Comparison of ENCODE assay signal across 1 cellular context in genomic region chr1:58783993-58784757, GRCh38.
TF ChIP-seq lines count a peak whose summit lies in the region.

Gene JUN (minus strand): TSS chr1:58784047. CDS start chr1:58783070, 977 bp downstream.

TF ChIP-seq in HepG2, 621 proteins besides CTCF, POLR2A, EP300 and RAD21 (continued from another document and continues in another):
- no peak for TF ChIP-seq ZNF407 (CRISPR knock-in tag; IDR thresholded peaks at IDR 0.05; ENCODE audit: not compliant biosample characterization)
- TF ChIP-seq SMAD1 (CRISPR knock-in tag; IDR thresholded peaks at IDR 0.05; ENCODE audit: borderline replicate concordance, low read depth): 0 out of 2 replicates have a peak, but pooled peaks have one; percentile 5
- no peak for TF ChIP-seq ZNF205 (CRISPR knock-in tag; IDR thresholded peaks at IDR 0.05)
- peak; percentile 88; the same call in 1 of the 2 replicates for TF ChIP-seq MAZ (IDR thresholded peaks at IDR 0.05; ENCODE audit: borderline replicate concordance, low read depth, low read length)
- TF ChIP-seq MAZ (CRISPR knock-in tag; IDR thresholded peaks at IDR 0.05; ENCODE audit: low read depth): no peak; the same call in 1 of the 2 replicates
- TF ChIP-seq ASH2L (IDR thresholded peaks at IDR 0.05; ENCODE audit: insufficient read length, low read depth, low read length): no peak
- peak; percentile 98 for TF ChIP-seq ZNF746 (CRISPR knock-in tag; IDR thresholded peaks at IDR 0.05)
- TF ChIP-seq, protein P1, sequence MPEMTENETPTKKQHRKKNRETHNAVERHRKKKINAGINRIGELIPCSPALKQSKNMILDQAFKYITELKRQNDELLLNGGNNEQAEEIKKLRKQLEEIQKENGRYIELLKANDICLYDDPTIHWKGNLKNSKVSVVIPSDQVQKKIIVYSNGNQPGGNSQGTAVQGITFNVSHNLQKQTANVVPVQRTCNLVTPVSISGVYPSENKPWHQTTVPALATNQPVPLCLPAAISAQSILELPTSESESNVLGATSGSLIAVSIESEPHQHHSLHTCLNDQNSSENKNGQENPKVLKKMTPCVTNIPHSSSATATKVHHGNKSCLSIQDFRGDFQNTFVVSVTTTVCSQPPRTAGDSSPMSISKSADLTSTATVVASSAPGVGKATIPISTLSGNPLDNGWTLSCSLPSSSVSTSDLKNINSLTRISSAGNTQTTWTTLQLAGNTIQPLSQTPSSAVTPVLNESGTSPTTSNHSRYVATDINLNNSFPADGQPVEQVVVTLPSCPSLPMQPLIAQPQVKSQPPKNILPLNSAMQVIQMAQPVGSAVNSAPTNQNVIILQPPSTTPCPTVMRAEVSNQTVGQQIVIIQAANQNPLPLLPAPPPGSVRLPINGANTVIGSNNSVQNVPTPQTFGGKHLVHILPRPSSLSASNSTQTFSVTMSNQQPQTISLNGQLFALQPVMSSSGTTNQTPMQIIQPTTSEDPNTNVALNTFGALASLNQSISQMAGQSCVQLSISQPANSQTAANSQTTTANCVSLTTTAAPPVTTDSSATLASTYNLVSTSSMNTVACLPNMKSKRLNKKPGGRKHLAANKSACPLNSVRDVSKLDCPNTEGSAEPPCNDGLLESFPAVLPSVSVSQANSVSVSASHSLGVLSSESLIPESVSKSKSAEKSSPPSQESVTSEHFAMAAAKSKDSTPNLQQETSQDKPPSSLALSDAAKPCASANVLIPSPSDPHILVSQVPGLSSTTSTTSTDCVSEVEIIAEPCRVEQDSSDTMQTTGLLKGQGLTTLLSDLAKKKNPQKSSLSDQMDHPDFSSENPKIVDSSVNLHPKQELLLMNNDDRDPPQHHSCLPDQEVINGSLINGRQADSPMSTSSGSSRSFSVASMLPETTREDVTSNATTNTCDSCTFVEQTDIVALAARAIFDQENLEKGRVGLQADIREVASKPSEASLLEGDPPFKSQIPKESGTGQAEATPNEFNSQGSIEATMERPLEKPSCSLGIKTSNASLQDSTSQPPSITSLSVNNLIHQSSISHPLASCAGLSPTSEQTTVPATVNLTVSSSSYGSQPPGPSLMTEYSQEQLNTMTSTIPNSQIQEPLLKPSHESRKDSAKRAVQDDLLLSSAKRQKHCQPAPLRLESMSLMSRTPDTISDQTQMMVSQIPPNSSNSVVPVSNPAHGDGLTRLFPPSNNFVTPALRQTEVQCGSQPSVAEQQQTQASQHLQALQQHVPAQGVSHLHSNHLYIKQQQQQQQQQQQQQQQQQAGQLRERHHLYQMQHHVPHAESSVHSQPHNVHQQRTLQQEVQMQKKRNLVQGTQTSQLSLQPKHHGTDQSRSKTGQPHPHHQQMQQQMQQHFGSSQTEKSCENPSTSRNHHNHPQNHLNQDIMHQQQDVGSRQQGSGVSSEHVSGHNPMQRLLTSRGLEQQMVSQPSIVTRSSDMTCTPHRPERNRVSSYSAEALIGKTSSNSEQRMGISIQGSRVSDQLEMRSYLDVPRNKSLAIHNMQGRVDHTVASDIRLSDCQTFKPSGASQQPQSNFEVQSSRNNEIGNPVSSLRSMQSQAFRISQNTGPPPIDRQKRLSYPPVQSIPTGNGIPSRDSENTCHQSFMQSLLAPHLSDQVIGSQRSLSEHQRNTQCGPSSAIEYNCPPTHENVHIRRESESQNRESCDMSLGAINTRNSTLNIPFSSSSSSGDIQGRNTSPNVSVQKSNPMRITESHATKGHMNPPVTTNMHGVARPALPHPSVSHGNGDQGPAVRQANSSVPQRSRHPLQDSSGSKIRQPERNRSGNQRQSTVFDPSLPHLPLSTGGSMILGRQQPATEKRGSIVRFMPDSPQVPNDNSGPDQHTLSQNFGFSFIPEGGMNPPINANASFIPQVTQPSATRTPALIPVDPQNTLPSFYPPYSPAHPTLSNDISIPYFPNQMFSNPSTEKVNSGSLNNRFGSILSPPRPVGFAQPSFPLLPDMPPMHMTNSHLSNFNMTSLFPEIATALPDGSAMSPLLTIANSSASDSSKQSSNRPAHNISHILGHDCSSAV (CRISPR knock-in tag; IDR thresholded peaks at IDR 0.05; ENCODE audit: borderline replicate concordance): no peak
- peak; percentile 86 for TF ChIP-seq RBFOX2 (IDR thresholded peaks at IDR 0.05; ENCODE audit: low read depth, low read length)
- no peak for TF ChIP-seq ZNF607 (CRISPR knock-in tag; IDR thresholded peaks at IDR 0.05; ENCODE audit: borderline replicate concordance)
- TF ChIP-seq, protein P2, sequence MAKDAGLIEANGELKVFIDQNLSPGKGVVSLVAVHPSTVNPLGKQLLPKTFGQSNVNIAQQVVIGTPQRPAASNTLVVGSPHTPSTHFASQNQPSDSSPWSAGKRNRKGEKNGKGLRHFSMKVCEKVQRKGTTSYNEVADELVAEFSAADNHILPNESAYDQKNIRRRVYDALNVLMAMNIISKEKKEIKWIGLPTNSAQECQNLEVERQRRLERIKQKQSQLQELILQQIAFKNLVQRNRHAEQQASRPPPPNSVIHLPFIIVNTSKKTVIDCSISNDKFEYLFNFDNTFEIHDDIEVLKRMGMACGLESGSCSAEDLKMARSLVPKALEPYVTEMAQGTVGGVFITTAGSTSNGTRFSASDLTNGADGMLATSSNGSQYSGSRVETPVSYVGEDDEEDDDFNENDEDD (CRISPR knock-in tag; IDR thresholded peaks at IDR 0.05; ENCODE audit: borderline replicate concordance): peak; percentile 37; the same call in 1 of the 2 replicates
- TF ChIP-seq, protein P3, sequence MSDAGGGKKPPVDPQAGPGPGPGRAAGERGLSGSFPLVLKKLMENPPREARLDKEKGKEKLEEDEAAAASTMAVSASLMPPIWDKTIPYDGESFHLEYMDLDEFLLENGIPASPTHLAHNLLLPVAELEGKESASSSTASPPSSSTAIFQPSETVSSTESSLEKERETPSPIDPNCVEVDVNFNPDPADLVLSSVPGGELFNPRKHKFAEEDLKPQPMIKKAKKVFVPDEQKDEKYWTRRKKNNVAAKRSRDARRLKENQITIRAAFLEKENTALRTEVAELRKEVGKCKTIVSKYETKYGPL (CRISPR knock-in tag; IDR thresholded peaks at IDR 0.05): 0 out of 2 replicates have a peak, but pooled peaks have one; percentile 18
- no peak for TF ChIP-seq KAT7 (CRISPR knock-in tag; IDR thresholded peaks at IDR 0.05; ENCODE audit: borderline replicate concordance)
- TF ChIP-seq FUBP1 (CRISPR knock-in tag; IDR thresholded peaks at IDR 0.05; ENCODE audit: borderline replicate concordance): no peak
- TF ChIP-seq, protein P4, sequence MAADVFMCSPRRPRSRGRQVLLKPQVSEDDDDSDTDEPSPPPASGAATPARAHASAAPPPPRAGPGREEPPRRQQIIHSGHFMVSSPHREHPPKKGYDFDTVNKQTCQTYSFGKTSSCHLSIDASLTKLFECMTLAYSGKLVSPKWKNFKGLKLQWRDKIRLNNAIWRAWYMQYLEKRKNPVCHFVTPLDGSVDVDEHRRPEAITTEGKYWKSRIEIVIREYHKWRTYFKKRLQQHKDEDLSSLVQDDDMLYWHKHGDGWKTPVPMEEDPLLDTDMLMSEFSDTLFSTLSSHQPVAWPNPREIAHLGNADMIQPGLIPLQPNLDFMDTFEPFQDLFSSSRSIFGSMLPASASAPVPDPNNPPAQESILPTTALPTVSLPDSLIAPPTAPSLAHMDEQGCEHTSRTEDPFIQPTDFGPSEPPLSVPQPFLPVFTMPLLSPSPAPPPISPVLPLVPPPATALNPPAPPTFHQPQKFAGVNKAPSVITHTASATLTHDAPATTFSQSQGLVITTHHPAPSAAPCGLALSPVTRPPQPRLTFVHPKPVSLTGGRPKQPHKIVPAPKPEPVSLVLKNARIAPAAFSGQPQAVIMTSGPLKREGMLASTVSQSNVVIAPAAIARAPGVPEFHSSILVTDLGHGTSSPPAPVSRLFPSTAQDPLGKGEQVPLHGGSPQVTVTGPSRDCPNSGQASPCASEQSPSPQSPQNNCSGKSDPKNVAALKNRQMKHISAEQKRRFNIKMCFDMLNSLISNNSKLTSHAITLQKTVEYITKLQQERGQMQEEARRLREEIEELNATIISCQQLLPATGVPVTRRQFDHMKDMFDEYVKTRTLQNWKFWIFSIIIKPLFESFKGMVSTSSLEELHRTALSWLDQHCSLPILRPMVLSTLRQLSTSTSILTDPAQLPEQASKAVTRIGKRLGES (CRISPR knock-in tag; IDR thresholded peaks at IDR 0.05; ENCODE audit: borderline replicate concordance): 0 out of 2 replicates have a peak, but pooled peaks have one; percentile 32
- no peak for TF ChIP-seq ZNF557 (CRISPR knock-in tag; IDR thresholded peaks at IDR 0.05)
- no peak; the same call in 1 of the 2 replicates for TF ChIP-seq ZFP62 (CRISPR knock-in tag; IDR thresholded peaks at IDR 0.05)
- no peak for TF ChIP-seq ZBTB7A (CRISPR knock-in tag; IDR thresholded peaks at IDR 0.05)
- TF ChIP-seq ZNF777 (CRISPR knock-in tag; IDR thresholded peaks at IDR 0.05): peak; percentile 66
- TF ChIP-seq KLF16 (CRISPR knock-in tag; IDR thresholded peaks at IDR 0.05): peak in 1 of 2 experiments; percentile 31; a peak in 2 of 4 replicates
- 0 out of 2 replicates have a peak, but pooled peaks have one; percentile 33 for TF ChIP-seq ZNF124 (CRISPR knock-in tag; IDR thresholded peaks at IDR 0.05)
- TF ChIP-seq POGZ (CRISPR knock-in tag; IDR thresholded peaks at IDR 0.05): peak; percentile 26
- TF ChIP-seq FOXJ3 (CRISPR knock-in tag; IDR thresholded peaks at IDR 0.05; ENCODE audit: borderline replicate concordance): peak; percentile 41; the same call in 1 of the 2 replicates
- TF ChIP-seq, protein P5, sequence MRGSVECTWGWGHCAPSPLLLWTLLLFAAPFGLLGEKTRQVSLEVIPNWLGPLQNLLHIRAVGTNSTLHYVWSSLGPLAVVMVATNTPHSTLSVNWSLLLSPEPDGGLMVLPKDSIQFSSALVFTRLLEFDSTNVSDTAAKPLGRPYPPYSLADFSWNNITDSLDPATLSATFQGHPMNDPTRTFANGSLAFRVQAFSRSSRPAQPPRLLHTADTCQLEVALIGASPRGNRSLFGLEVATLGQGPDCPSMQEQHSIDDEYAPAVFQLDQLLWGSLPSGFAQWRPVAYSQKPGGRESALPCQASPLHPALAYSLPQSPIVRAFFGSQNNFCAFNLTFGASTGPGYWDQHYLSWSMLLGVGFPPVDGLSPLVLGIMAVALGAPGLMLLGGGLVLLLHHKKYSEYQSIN (CRISPR knock-in tag; IDR thresholded peaks at IDR 0.05; ENCODE audit: borderline replicate concordance): no peak
- TF ChIP-seq NCOR1 (IDR thresholded peaks at IDR 0.05; ENCODE audit: borderline replicate concordance, low read length): peak; percentile 95
- 0 out of 2 replicates have a peak, but pooled peaks have one; percentile 6 for TF ChIP-seq RARA (CRISPR knock-in tag; IDR thresholded peaks at IDR 0.05)
- peak; percentile 92 for TF ChIP-seq NFYB (CRISPR knock-in tag; IDR thresholded peaks at IDR 0.05)
- peak; percentile 25; the same call in 1 of the 2 replicates for TF ChIP-seq ZNF564 (CRISPR knock-in tag; IDR thresholded peaks at IDR 0.05)
- no peak for TF ChIP-seq HNRNPL (IDR thresholded peaks at IDR 0.05; ENCODE audit: low read depth, low read length)
- no peak; the same call in 1 of the 2 replicates for TF ChIP-seq SOX13 (IDR thresholded peaks at IDR 0.05)
- TF ChIP-seq SOX13 (CRISPR knock-in tag; conservative IDR thresholded peaks at IDR 0.05 in 1 of 2, IDR thresholded peaks at IDR 0.05 in 1 of 2): peak in 1 of 2 experiments; percentile 31; a peak in 2 of 4 replicates
